ENCODE assay signal across 9 cellular contexts in genomic region chr7:121752706-121753105, GRCh38.
A peak's percentile ranks its signal among the peaks of the same experiment; 100 is the strongest.
DNase-seq lines count a peak whose midpoint lies in the region; ATAC-seq, FAIRE-seq and TF ChIP-seq lines count a peak whose summit lies in the region.
"Had no signal": no experiment of that assay in that cellular context is flagged by ENCODE, and none has a peak within 500 bp of the region (broad histone marks: within the 10 kb centered on the region; RNA-seq: fewer than 3 reads in every experiment).

No MANE protein-coding gene starts in this region.

- no peak overlapping the region for H3K4me3 ChIP-seq in NB4 (ENCODE audit: low read depth, low read length)
- no peak overlapping the region for H3K4me3 ChIP-seq in pancreas
- no peak overlapping the region for H3K4me3 ChIP-seq in suprapubic skin

- H3K27me3 ChIP-seq in pancreas: no peaks in the 10 kb centered on the region
- no peaks in the 10 kb centered on the region for H3K27me3 ChIP-seq in suprapubic skin

- H3K36me3 ChIP-seq in pancreas (no peaks in the 10 kb centered on the region), suprapubic skin (no peaks in the 10 kb centered on the region)

- FAIRE-seq in pancreas (lab: Jason Lieb, UNC): no peak

- peak; percentile 29 for DNase-seq in NB4 (ENCODE audit: low read depth)
- peak; percentile 2 for DNase-seq in dermis blood vessel endothelial cell
- no peak for DNase-seq in pancreas
- no peak for DNase-seq in stimulated activated CD4-positive, alpha-beta T cell treated with anti-CD3 and anti-CD28 coated beads, Interleukin-12 subunit alpha, Interleukin-12 subunit beta, amount 100 ng/mL, for 4 hours
- DNase-seq in suprapubic skin (ENCODE audit: low spot score in 2 of 2): no peak
- no peak for DNase-seq in GOT3 (lab: John Stamatoyannopoulos, UW)
- DNase-seq: activated naive CD4-positive, alpha-beta T cell treated with anti-CD3 and anti-CD28 coated beads, Interleukin-2, amount 10 ng/mL, durations not matched to agents 7 days and 5 days; left cardiac atrium had no signal

- TF ChIP-seq CTCF in GM12872 (IDR thresholded peaks at IDR 0.05; ENCODE audit: insufficient read depth, low read depth, low read length) (peak; percentile 38), NB4 (IDR thresholded peaks at IDR 0.05; ENCODE audit: low read depth, low read length) (peak; percentile 46), pancreas (IDR thresholded peaks at IDR 0.05) (no peak), suprapubic skin (IDR thresholded peaks at IDR 0.05) (no peak)

- peak in 3 of 4 donors; percentile 40 to 50 (median 46) for ATAC-seq in pancreas
- ATAC-seq: left cardiac atrium had no signal

- H3K27ac ChIP-seq in pancreas: no peak overlapping the region
- H3K27ac ChIP-seq in suprapubic skin: no peak overlapping the region

- H3K4me1 ChIP-seq in pancreas (no peaks in the 10 kb centered on the region), suprapubic skin (no peaks in the 10 kb centered on the region)

- WGBS in pancreas, 2 donors: 9 to 19% methylated on average over 4 of the region's 4 CpGs
- 43% methylated on average over 4 of the region's 4 CpGs for WGBS in suprapubic skin

- no peaks in the 10 kb centered on the region for H3K9me3 ChIP-seq in pancreas
- no peaks in the 10 kb centered on the region for H3K9me3 ChIP-seq in suprapubic skin

- no peak for TF ChIP-seq POLR2A in NB4 (IDR thresholded peaks at IDR 0.05; ENCODE audit: extremely low read depth, insufficient read length)
- no peak for TF ChIP-seq POLR2A in suprapubic skin (IDR thresholded peaks at IDR 0.05)

- TF ChIP-seq EP300 in suprapubic skin (IDR thresholded peaks at IDR 0.05): no peak

- intact Hi-C loops in pancreas (cut with DNase I): no loop called here

Comparison
In these comparisons a context has a peak if more than half of its experiments do, and no peak if none do; other contexts are left out.
1. CTCF ChIP-seq: peak in GM12872 (single experiment) and NB4 (single experiment); none in pancreas (0 of 4) and suprapubic skin (0 of 2).
2. DNase-seq: peak in NB4 (single experiment) and dermis blood vessel endothelial cell (single experiment); none in pancreas (0 of 6), stimulated activated CD4-positive, alpha-beta T cell treated with anti-CD3 and anti-CD28 coated beads, Interleukin-12 subunit alpha, Interleukin-12 subunit beta, amount 100 ng/mL, for 4 hours (single experiment), suprapubic skin (0 of 2) and GOT3 (single experiment).